Comparison of ENCODE assay signal across 8 cellular contexts in the genomic region with DNA sequence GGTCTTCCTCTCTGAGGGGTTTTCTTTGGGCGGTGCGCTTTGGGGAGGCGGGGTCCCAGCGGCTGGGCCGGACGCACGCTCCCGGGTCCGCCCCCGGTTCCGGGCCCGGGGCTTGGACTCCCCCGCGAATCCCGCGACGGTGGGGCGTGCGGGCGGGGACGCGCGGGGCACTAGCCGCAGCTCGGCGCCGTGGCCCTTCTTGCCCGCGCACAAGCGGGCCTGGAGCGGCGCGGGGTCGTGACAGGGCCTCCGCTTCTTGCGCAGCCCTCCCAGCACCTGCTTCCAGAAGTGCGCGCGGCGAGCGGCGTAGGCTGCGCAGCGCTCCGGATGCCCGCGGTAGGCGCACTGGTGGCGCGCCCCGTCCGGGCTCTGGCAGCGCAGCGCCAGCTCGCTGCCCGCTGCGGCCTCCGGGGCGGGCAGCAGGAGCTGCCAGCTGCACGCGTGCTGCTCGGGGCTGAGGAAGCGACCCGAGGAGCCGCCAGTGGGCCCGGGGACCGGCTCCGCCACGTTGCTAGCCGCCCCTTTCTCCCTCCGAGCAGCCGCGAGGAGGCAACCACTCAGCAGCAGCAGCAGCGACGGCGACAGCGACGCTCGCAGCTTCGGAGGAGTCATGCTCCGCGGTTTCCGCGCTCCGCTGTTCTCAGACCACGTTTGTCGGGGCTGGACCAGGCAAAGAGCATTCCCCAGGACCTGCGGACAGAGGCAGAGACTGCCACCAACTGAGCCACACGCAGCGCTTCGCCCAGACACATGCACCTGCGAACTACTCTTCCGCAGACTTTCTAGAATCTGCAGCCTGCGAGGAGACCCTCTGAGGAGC. TPM values are rescaled to one million over a fixed set of nuclear protein-coding genes. Genes with fewer than 3 reads are reported as not detected.
DNase-seq lines count a peak whose midpoint lies in the region; ATAC-seq and TF ChIP-seq lines count a peak whose summit lies in the region.

No MANE protein-coding gene starts in this region.

- peak overlapping the region; percentile 49 for H3K14ac ChIP-seq in trophoblast cell (ENCODE audit: low read length)

- peak overlapping the region; percentile 30 for H4K91ac ChIP-seq in trophoblast cell (ENCODE audit: low read depth, low read length)

- no peaks in the 10 kb centered on the region for H4K20me1 ChIP-seq in SK-N-SH (ENCODE audit: insufficient read depth)

- peaks cover 9% of the 10 kb centered on the region for H3K79me1 ChIP-seq in trophoblast cell (ENCODE audit: low read length)

- H3K27ac Mint-ChIP-seq in activated naive CD4-positive, alpha-beta T cell treated with anti-CD3 and anti-CD28 coated beads, Interleukin-2, amount 50 U/mL, for 72 hours: peak overlapping the region; percentile 44 to 81

- under 1% methylated on average over 36 of the region's 94 CpGs for WGBS in SK-N-SH (ENCODE audit: low lambda C conversion rate)
- WGBS in trophoblast cell (ENCODE audit: extremely low coverage, insufficient coverage, insufficient read length): no CpG with 5 or more reads among the region's 94 CpGs

- no peak overlapping the region for H2BK12ac ChIP-seq in trophoblast cell (ENCODE audit: low read length)

- H3K27ac ChIP-seq in SK-N-SH (ENCODE audit: low read depth in 2 of 2, low read length in 1 of 2) (peak overlapping the region in 1 of 2 experiments; percentile 70; a peak in 2 of 4 replicates), trophoblast cell (ENCODE audit: low read depth, low read length) (peak overlapping the region; percentile 43), upper lobe of right lung (peak overlapping the region; percentile 64)

- ATAC-seq in activated naive CD4-positive, alpha-beta T cell treated with anti-CD3 and anti-CD28 coated beads, Interleukin-2, amount 50 U/mL, for 72 hours: peak; percentile 87 to 92
- ATAC-seq in upper lobe of right lung: peak; percentile 97

- peak overlapping the region; percentile 47 for H3K18ac ChIP-seq in trophoblast cell (ENCODE audit: low read length)

- no peaks in the 10 kb centered on the region for H3K36me3 Mint-ChIP-seq in activated naive CD4-positive, alpha-beta T cell treated with anti-CD3 and anti-CD28 coated beads, Interleukin-2, amount 50 U/mL, for 72 hours

- TF ChIP-seq RAD21 in SK-N-SH (IDR thresholded peaks at IDR 0.05; ENCODE audit: low read length): peak; percentile 44

- TF ChIP-seq EP300 in SK-N-SH (IDR thresholded peaks at IDR 0.05; ENCODE audit: borderline replicate concordance in 1 of 2, low read depth in 1 of 2, low read length in 1 of 2): 0 out of 4 replicates have a peak, but pooled peaks of 1 of the 2 experiments have one; percentile 7

- peaks cover 12% of the 10 kb centered on the region for H3F3A ChIP-seq in SK-N-SH (replicated peaks; ENCODE audit: insufficient read depth)

- peak overlapping the region; percentile 45 for H4K12ac ChIP-seq in trophoblast cell (ENCODE audit: low read depth, low read length)

- DNase-seq in GM10248 (ENCODE audit: extremely low spot score): peak; percentile 86
- peak; percentile 74 for DNase-seq in HCEC 1CT
- peak; percentile 83 for DNase-seq in M059J (ENCODE audit: low read depth)
- DNase-seq in SK-N-SH: peak; percentile 88
- DNase-seq in activated naive CD4-positive, alpha-beta T cell treated with anti-CD3 and anti-CD28 coated beads, Interleukin-2, amount 50 U/mL, for 72 hours (ENCODE audit: low spot score in 2 of 2): peak; percentile 75 to 80
- peak; percentile 88 for DNase-seq in cardiac septum (ENCODE audit: low spot score)
- DNase-seq in trophoblast cell: peak; percentile 75 to 86
- DNase-seq in upper lobe of right lung: peak; percentile 90

- no peaks in the 10 kb centered on the region for H3K27me3 ChIP-seq in SK-N-SH (ENCODE audit: insufficient read depth)
- H3K27me3 ChIP-seq in trophoblast cell (ENCODE audit: insufficient read depth, low read length): no peaks in the 10 kb centered on the region
- no peaks in the 10 kb centered on the region for H3K27me3 ChIP-seq in upper lobe of right lung

- CTCF ChIA-PET in GM10248 (lab: Yijun Ruan, JAX): interaction anchor here (1.2 kb wide), 1 partner anchor 15 kb away, joined by 3 read pairs; a partner anchor contains a TSS
- CTCF ChIA-PET in SK-N-SH (lab: Yijun Ruan, JAX): interaction anchor here (0.7 to 3.1 kb wide), 16 partner anchors 9 to 610 kb away, joined by 3 to 24 read pairs (median 3); a partner anchor contains a TSS

- H3K36me3 ChIP-seq in SK-N-SH (replicated peaks in 1 of 2; ENCODE audit: control insufficient read depth in 1 of 2, insufficient read depth in 2 of 2, low read length in 1 of 2) (peaks cover 0 to 3% of the 10 kb centered on the region in 2 experiments), trophoblast cell (ENCODE audit: control insufficient read depth in 1 of 2, insufficient read depth in 2 of 2, low read length in 2 of 2) (peaks cover 1 to 2% of the 10 kb centered on the region in 2 experiments), upper lobe of right lung (no peaks in the 10 kb centered on the region)

- H3K9me3 ChIP-seq in SK-N-SH (no peaks in the 10 kb centered on the region; the same call in 1 of the 2 replicates), trophoblast cell (ENCODE audit: insufficient read depth, low read depth, low read length) (no peaks in the 10 kb centered on the region), upper lobe of right lung (no peaks in the 10 kb centered on the region)

- H3K79me2 ChIP-seq in SK-N-SH (ENCODE audit: insufficient read depth): no peaks in the 10 kb centered on the region; the same call in 1 of the 2 replicates
- H3K79me2 ChIP-seq in trophoblast cell (ENCODE audit: control insufficient read depth, insufficient read depth, low read length, poor library complexity): peaks cover 5% of the 10 kb centered on the region

- H2AK5ac ChIP-seq in trophoblast cell (ENCODE audit: low read length): no peak overlapping the region

- no peaks in the 10 kb centered on the region for H3K9me3 Mint-ChIP-seq in activated naive CD4-positive, alpha-beta T cell treated with anti-CD3 and anti-CD28 coated beads, Interleukin-2, amount 50 U/mL, for 72 hours

- H3K4ac ChIP-seq in trophoblast cell (ENCODE audit: low read depth, low read length): peak overlapping the region; percentile 19

- peak; percentile 72 for TF ChIP-seq CTCF in GM10248 (IDR thresholded peaks at IDR 0.05; ENCODE audit: control extremely low read depth, extremely low read depth, low read depth, missing control alignments)
- peak; percentile 48 for TF ChIP-seq CTCF in SK-N-SH (IDR thresholded peaks at IDR 0.05)
- TF ChIP-seq CTCF in upper lobe of right lung (IDR thresholded peaks at IDR 0.05): peak; percentile 55

- H3K4me3 ChIP-seq in SK-N-SH (ENCODE audit: low read depth in 2 of 2, low read length in 1 of 2) (peak overlapping the region; percentile 74 to 80), trophoblast cell (ENCODE audit: low read depth, low read length) (peak overlapping the region; percentile 90), upper lobe of right lung (peak overlapping the region; percentile 78)

- H3K4me1 ChIP-seq in SK-N-SH (ENCODE audit: control insufficient read depth in 1 of 2, insufficient read depth in 2 of 2, low read depth in 1 of 2, low read length in 1 of 2) (peaks cover 2 to 3% of the 10 kb centered on the region in 2 experiments; a peak in 1 of 4 replicates), trophoblast cell (ENCODE audit: control insufficient read depth in 1 of 2, insufficient read depth in 2 of 2, low read length in 2 of 2) (peaks cover 6 to 7% of the 10 kb centered on the region in 2 experiments), upper lobe of right lung (peaks cover 8% of the 10 kb centered on the region)

- peak overlapping the region; percentile 49 for H4K8ac ChIP-seq in trophoblast cell (ENCODE audit: low read depth, low read length)

- peak overlapping the region; percentile 92 for H3K4me2 ChIP-seq in SK-N-SH
- H3K4me2 ChIP-seq in trophoblast cell (ENCODE audit: low read length): peak overlapping the region; percentile 77

- H2BK120ac ChIP-seq in trophoblast cell (ENCODE audit: insufficient read depth, low read length, poor library complexity): no peak overlapping the region

- peak overlapping the region; percentile 62; the same call in 1 of the 2 replicates for H3K9ac ChIP-seq in SK-N-SH
- peak overlapping the region; percentile 85 for H3K9ac ChIP-seq in trophoblast cell (ENCODE audit: low read length)

- POLR2A ChIA-PET in GM10248 (lab: Yijun Ruan, JAX) (interaction anchor here (1.4 kb wide), 1 partner anchor 15 kb away, joined by 6 read pairs; a partner anchor contains a TSS), SK-N-SH (lab: Yijun Ruan, JAX) (interaction anchor here (1.0 to 2.0 kb wide), 3 partner anchors 15 to 22 kb away, joined by 3 to 11 read pairs (median 4); a partner anchor contains a TSS)

- no peak overlapping the region for H2BK5ac ChIP-seq in trophoblast cell (ENCODE audit: low read depth, low read length, poor library complexity)

- H2AFZ ChIP-seq in SK-N-SH (ENCODE audit: low read depth) (peak overlapping the region; percentile 86), trophoblast cell (ENCODE audit: insufficient read depth, low read length, poor library complexity) (peak overlapping the region; percentile 66)

- H3K23ac ChIP-seq in trophoblast cell (ENCODE audit: low read length): no peak overlapping the region

- intact Hi-C loops in cardiac septum (cut with DNase I) (loop anchor here (5.0 kb wide), 2 partner anchors 111 to 501 kb away; a partner anchor contains a TSS), upper lobe of right lung (cut with DNase I) (no loop called here)

- no peaks in the 10 kb centered on the region for H3K9me2 ChIP-seq in SK-N-SH

RNA-seq across cellular contexts. Expression of a gene that starts 0.7 kb away (rescaled TPM):
- 0.05 and 0.94 TPM in 2 replicates for total RNA-seq in M059J (2014; rRNA removed; shearing (Covaris generic))
- 0.81 and 1.3 TPM in 2 replicates for polyA plus RNA-seq in SK-N-SH (2012; rRNA removed)
- 1.4 TPM in 2 replicates for polyA plus RNA-seq in SK-N-SH (2012; cell fraction: cytosol; rRNA removed)
- 1.5 and 2.2 TPM in 2 replicates for polyA plus RNA-seq in SK-N-SH (2012; cell fraction: nucleus; rRNA removed)
- 1 to 10 TPM in 1 of 2 donors, under 1 TPM in 1; 0.25 to 1.5 TPM for total RNA-seq in activated naive CD4-positive, alpha-beta T cell treated with anti-CD3 and anti-CD28 coated beads, Interleukin-2, amount 50 U/mL, for 72 hours
- total RNA-seq in cardiac septum (0.65 TPM), upper lobe of right lung (0.81 TPM)
- polyA plus RNA-seq in trophoblast cell (2013): 0.96 and 1.0 TPM in 2 replicates

RNA-seq across cellular contexts. Expression of a gene that starts 15.0 kb away (rescaled TPM):
- total RNA-seq in M059J (2014; rRNA removed; shearing (Covaris generic)): 11.2 and 16.6 TPM in 2 replicates
- 9.8 and 17.4 TPM in 2 replicates for polyA plus RNA-seq in SK-N-SH (2012; rRNA removed)
- polyA plus RNA-seq in SK-N-SH (2012; cell fraction: cytosol; rRNA removed): 5.6 and 6.2 TPM in 2 replicates
- polyA plus RNA-seq in SK-N-SH (2012; cell fraction: nucleus; rRNA removed): 29.9 and 71.5 TPM in 2 replicates
- 10 to 100 TPM; 72.9 to 74.2 TPM for total RNA-seq in activated naive CD4-positive, alpha-beta T cell treated with anti-CD3 and anti-CD28 coated beads, Interleukin-2, amount 50 U/mL, for 72 hours
- total RNA-seq in cardiac septum (15.9 TPM), upper lobe of right lung (28.6 TPM)
- 19.8 and 20.2 TPM in 2 replicates for polyA plus RNA-seq in trophoblast cell (2013)
